1 cellular context compared by ENCODE assay signal in genomic region chr20:22438926-22439325, GRCh38.
TF ChIP-seq lines count a peak whose summit lies in the region.

No MANE protein-coding gene starts in this region.

TF ChIP-seq in GM12878, 131 proteins besides CTCF, POLR2A, EP300 and RAD21 (continued from another document):
- TF ChIP-seq IRF5 (IDR thresholded peaks at IDR 0.05; ENCODE audit: borderline replicate concordance) (no peak), ZNF384 (IDR thresholded peaks at IDR 0.05; ENCODE audit: borderline replicate concordance, low read depth, low read length) (no peak), MLLT1 (IDR thresholded peaks at IDR 0.05) (no peak), PBX3 (IDR thresholded peaks at IDR 0.05; ENCODE audit: insufficient replicate concordance, low read depth, low read length) (no peak), DPF2 (IDR thresholded peaks at IDR 0.05) (no peak), ETV6 (conservative IDR thresholded peaks at IDR 0.05 in 1 of 2, IDR thresholded peaks at IDR 0.05 in 1 of 2; ENCODE audit: borderline replicate concordance in 1 of 2, low read depth in 1 of 2) (no peak), ZBTB4 (CRISPR knock-in tag; IDR thresholded peaks at IDR 0.05) (no peak)
